14 cellular contexts compared by ENCODE assay signal in genomic region chr11:126339866-126340434, GRCh38. TPM values are rescaled to one million over a fixed set of nuclear protein-coding genes. Genes with fewer than 3 reads are reported as not detected.
DNase-seq lines count a peak whose midpoint lies in the region; ATAC-seq and TF ChIP-seq lines count a peak whose summit lies in the region.
"Had no signal": no experiment of that assay in that cellular context is flagged by ENCODE, and none has a peak within 500 bp of the region (broad histone marks: within the 10 kb centered on the region; RNA-seq: fewer than 3 reads in every experiment).

No MANE protein-coding gene starts in this region.

- H3K4me1 Mint-ChIP-seq in activated T-cell treated with anti-CD3 and anti-CD28 coated beads, Interleukin-2, amount 50 U/mL, for 24 hours (ENCODE audit: low read depth), result peaks cover 17% of the 10 kb centered on the region
- H3K4me1 Mint-ChIP-seq in natural killer cell, result peaks cover 32 to 57% of the 10 kb centered on the region in 2 donors

- ATAC-seq in natural killer cell (no peak), upper lobe of right lung (peak; percentile 80)
- ATAC-seq: activated CD4-positive, CD25-positive, alpha-beta regulatory T cell treated with anti-CD3 and anti-CD28 coated beads, Interleukin-2, amount 50 U/mL, for 24 hours; left lobe of liver had no signal

- H3K36me3 Mint-ChIP-seq in activated T-cell treated with anti-CD3 and anti-CD28 coated beads, Interleukin-2, amount 50 U/mL, for 24 hours (ENCODE audit: low read depth), result peaks cover 79% of the 10 kb centered on the region
- H3K36me3 Mint-ChIP-seq in natural killer cell, result no peaks in the 10 kb centered on the region

- peak overlapping the region; percentile 15 for H3K27ac Mint-ChIP-seq in activated T-cell treated with anti-CD3 and anti-CD28 coated beads, Interleukin-2, amount 50 U/mL, for 24 hours
- peak overlapping the region; percentile 88 to 97 for H3K27ac Mint-ChIP-seq in natural killer cell

- intact Hi-C loops in natural killer cell (cut with micrococcal nuclease), result no loop called here
- intact Hi-C loops in upper lobe of right lung (cut with DNase I), result no loop called here

- peaks cover 12% of the 10 kb centered on the region for H3K4me1 ChIP-seq in upper lobe of right lung

- H3K27ac ChIP-seq in upper lobe of right lung, result peak overlapping the region; percentile 37
- H3K27ac ChIP-seq: brain microvascular endothelial cell, thoracic aorta had no signal

- H3K9me3 Mint-ChIP-seq in activated T-cell treated with anti-CD3 and anti-CD28 coated beads, Interleukin-2, amount 50 U/mL, for 24 hours, result no peaks in the 10 kb centered on the region
- no peaks in the 10 kb centered on the region for H3K9me3 Mint-ChIP-seq in natural killer cell

- H3K4me3 ChIP-seq in fibroblast of mammary gland (ENCODE audit: control insufficient read depth, low read depth, low read length) (no peak overlapping the region), upper lobe of right lung (no peak overlapping the region)
- H3K4me3 ChIP-seq: thoracic aorta had no signal

- no peaks in the 10 kb centered on the region for H3K9me3 ChIP-seq in upper lobe of right lung
- H3K9me3 ChIP-seq: SK-N-SH, thoracic aorta had no signal

- H3K36me3 ChIP-seq in upper lobe of right lung, result peaks cover 25% of the 10 kb centered on the region
- H3K36me3 ChIP-seq: brain microvascular endothelial cell, thoracic aorta had no signal

- no peak for DNase-seq in activated T-cell treated with anti-CD3 and anti-CD28 coated beads, Interleukin-2, amount 50 U/mL, for 24 hours
- no peak for DNase-seq in activated T-cell treated with anti-CD3 and anti-CD28 coated beads, Interleukin-2, amount 50 U/mL, for 1 hour
- DNase-seq in fibroblast of mammary gland (ENCODE audit: low read depth) (peak; percentile 77), natural killer cell (no peak), upper lobe of right lung (peak; percentile 85), NCI-H1930 (lab: John Stamatoyannopoulos, UW) (no peak), 8988T (no peak)
- no peak for DNase-seq in stimulated activated CD8-positive, alpha-beta memory T cell treated with anti-CD3 and anti-CD28 coated beads, Interleukin-4, amount 100 ng/mL, for 48 hours
- DNase-seq: brain microvascular endothelial cell, NCI-H1436, SK-N-SH had no signal

- H3K4me3 Mint-ChIP-seq in activated T-cell treated with anti-CD3 and anti-CD28 coated beads, Interleukin-2, amount 50 U/mL, for 24 hours, result no peak overlapping the region
- H3K4me3 Mint-ChIP-seq in natural killer cell, result no peak overlapping the region

- H3K27me3 ChIP-seq in upper lobe of right lung, result no peaks in the 10 kb centered on the region
- H3K27me3 ChIP-seq: brain microvascular endothelial cell had no signal

- TF ChIP-seq CTCF in fibroblast of mammary gland (conservative IDR thresholded peaks at IDR 0.05; ENCODE audit: control insufficient read depth, insufficient read depth, low read depth, low read length), result no peak
- TF ChIP-seq CTCF in natural killer cell (IDR thresholded peaks at IDR 0.05), result no peak
- TF ChIP-seq CTCF in upper lobe of right lung (IDR thresholded peaks at IDR 0.05), result no peak

- H3K27me3 Mint-ChIP-seq in activated T-cell treated with anti-CD3 and anti-CD28 coated beads, Interleukin-2, amount 50 U/mL, for 24 hours, result no peaks in the 10 kb centered on the region
- no peaks in the 10 kb centered on the region for H3K27me3 Mint-ChIP-seq in natural killer cell (ENCODE audit: low read depth in 2 of 2)

RNA-seq across cellular contexts. Expression of gene ST3GAL4, which starts 15.5 kb away (rescaled TPM):
- 10 to 100 TPM; 43.3 to 57.6 (median 47.3) TPM for total RNA-seq in natural killer cell
- total RNA-seq in upper lobe of right lung, result 39.2 TPM

RNA-seq across cellular contexts. Expression of gene DCPS, which starts 36.1 kb away (rescaled TPM):
- total RNA-seq in natural killer cell (10 to 100 TPM; 20.1 to 25.8 (median 23.1) TPM), upper lobe of right lung (15.5 TPM)

RNA-seq across cellular contexts. Expression of gene TIRAP, which starts 57.1 kb away (rescaled TPM):
- 10 to 100 TPM; 14.5 to 24.0 (median 19.5) TPM for total RNA-seq in natural killer cell
- 13.7 TPM for total RNA-seq in upper lobe of right lung

Comparison
In these comparisons a context has a peak if more than half of its experiments do, and no peak if none do; other contexts are left out.
1. DNase-seq: peak in fibroblast of mammary gland (single experiment) and upper lobe of right lung (single experiment); none in activated T-cell treated with anti-CD3 and anti-CD28 coated beads, Interleukin-2, amount 50 U/mL, for 24 hours (single experiment), activated T-cell treated with anti-CD3 and anti-CD28 coated beads, Interleukin-2, amount 50 U/mL, for 1 hour (single experiment), natural killer cell (single experiment), NCI-H1930 (0 of 2), 8988T (single experiment) and stimulated activated CD8-positive, alpha-beta memory T cell treated with anti-CD3 and anti-CD28 coated beads, Interleukin-4, amount 100 ng/mL, for 48 hours (single experiment).